25 cellular contexts compared by ENCODE assay signal in the genomic region with DNA sequence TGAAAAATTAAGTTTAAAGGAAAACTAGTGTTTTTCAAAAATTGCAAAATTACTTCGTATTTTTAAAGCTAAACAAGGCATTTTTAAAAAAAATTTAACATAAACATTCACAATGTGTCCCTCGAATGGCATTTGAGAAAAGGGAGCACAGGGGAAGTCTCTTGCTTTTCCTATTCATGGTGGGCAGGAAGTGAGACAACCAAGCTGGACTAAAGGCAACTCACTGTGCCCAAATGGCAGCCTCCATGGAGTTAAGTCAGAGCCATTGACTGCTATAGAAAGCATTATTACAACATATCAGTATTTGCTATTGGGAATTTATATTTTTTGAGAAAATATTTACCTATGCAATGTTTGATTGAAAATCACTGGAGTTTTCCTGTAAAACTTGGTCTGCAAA. TPM values are rescaled to one million over a fixed set of nuclear protein-coding genes. Genes with fewer than 3 reads are reported as not detected.
DNase-seq lines count a peak whose midpoint lies in the region; ATAC-seq, FAIRE-seq and TF ChIP-seq lines count a peak whose summit lies in the region.
"Had no signal": no experiment of that assay in that cellular context is flagged by ENCODE, and none has a peak within 500 bp of the region (broad histone marks: within the 10 kb centered on the region; RNA-seq: fewer than 3 reads in every experiment).

No MANE protein-coding gene starts in this region.

- H3K4me1 ChIP-seq in A549, result peaks cover 74% of the 10 kb centered on the region

- H3K4me2 ChIP-seq in A549, result peak overlapping the region; percentile 10; the same call in 1 of the 3 replicates

- ATAC-seq in A549 (no peak), GM19467 (IDR thresholded peaks at IDR 0.05; ENCODE audit: unreplicated experiment) (no peak)
- ATAC-seq in CD4-positive, alpha-beta T cell (ENCODE audit: poor library complexity), result no peak
- no peak for ATAC-seq in natural killer cell treated with Interleukin-12 subunit alpha and Interleukin-12 subunit beta and Interleukin-15 and Interleukin-18, amount 100 ng/mL, for 72 hours
- ATAC-seq: left lung; naive thymus-derived CD8-positive, alpha-beta T cell; psoas muscle; stimulated activated naive B cell treated with anti-CD40 and anti-IgM and Interleukin-4, amounts not matched to agents 10 μg/mL and 1 μg/mL and 100 μg/mL, for 72 hours had no signal

- CTCF ChIA-PET in A549 (lab: Yijun Ruan, JAX), result interaction anchor here (0.6 to 1.3 kb wide), 2 partner anchors 9 to 181 kb away, joined by 3 to 4 read pairs; no protein-coding TSS in a partner anchor
- CTCF ChIA-PET in CD4-positive, alpha-beta T cell (lab: Charles Lee), result interaction anchor here (1.3 kb wide), 1 partner anchor 15 kb away, joined by 5 read pairs; no protein-coding TSS in a partner anchor

- no peak for FAIRE-seq in A549 (lab: Jason Lieb, UNC)
- FAIRE-seq: RCC 7860 had no signal

- no peak overlapping the region for H3K4me3 Mint-ChIP-seq in CD4-positive, alpha-beta T cell
- no peak overlapping the region for H3K4me3 Mint-ChIP-seq in natural killer cell treated with Interleukin-12 subunit alpha and Interleukin-12 subunit beta and Interleukin-15 and Interleukin-18, amount 100 ng/mL, for 72 hours
- H3K4me3 Mint-ChIP-seq: immature natural killer cell had no signal

- TF ChIP-seq EP300 in A549 (IDR thresholded peaks at IDR 0.05), result no peak

- DNase-seq in A549 (ENCODE audit: low read depth in 1 of 2, low spot score in 1 of 2), result no peak
- no peak for DNase-seq in CD4-positive, alpha-beta T cell
- no peak for DNase-seq in SK-N-MC (ENCODE audit: low read depth, low spot score)
- DNase-seq in natural killer cell treated with Interleukin-12 subunit alpha and Interleukin-12 subunit beta and Interleukin-15 and Interleukin-18, amount 100 ng/mL, for 72 hours (ENCODE audit: low spot score), result no peak
- DNase-seq in SKM-1 (lab: John Stamatoyannopoulos, UW; ENCODE audit: unreplicated experiment), result no peak
- DNase-seq in DMS114 treated with DMSO at 0.1 percent for 48 hours (lab: John Stamatoyannopoulos, UW; ENCODE audit: unreplicated experiment), result no peak
- no peak for DNase-seq in SW480 (ENCODE audit: low spot score)
- DNase-seq: activated CD4-positive, alpha-beta T cell treated with anti-CD3 and anti-CD28 coated beads, Interleukin-2, amount 50 U/mL, for 1 hour; activated gamma-delta T cell treated with Interleukin-2 at 50 U/mL for 16 hours; cerebellar nuclear complex; DND-41; erythroblast; immature natural killer cell; left lung; NCI-H1436; NCI-H2107; psoas muscle; stimulated activated CD4-positive, alpha-beta T cell treated with anti-CD3 and anti-CD28 coated beads, Interleukin-2, amount 100 ng/mL, for 24 hours; stimulated activated naive B cell treated with anti-CD40 and anti-IgM and Interleukin-4, amounts not matched to agents 10 μg/mL and 1 μg/mL and 100 μg/mL, for 72 hours; T-helper 9 cell had no signal

- TF ChIP-seq CTCF in A549 (IDR thresholded peaks at IDR 0.05), result no peak
- no peak for TF ChIP-seq CTCF in CD4-positive, alpha-beta T cell (IDR thresholded peaks at IDR 0.05)

- H3K9me3 Mint-ChIP-seq in CD4-positive, alpha-beta T cell, result no peaks in the 10 kb centered on the region
- H3K9me3 Mint-ChIP-seq in natural killer cell treated with Interleukin-12 subunit alpha and Interleukin-12 subunit beta and Interleukin-15 and Interleukin-18, amount 100 ng/mL, for 72 hours, result no peaks in the 10 kb centered on the region
- H3K9me3 Mint-ChIP-seq: immature natural killer cell; naive thymus-derived CD8-positive, alpha-beta T cell; stimulated activated naive B cell treated with anti-CD40 and anti-IgM and Interleukin-4, amounts not matched to agents 10 μg/mL and 1 μg/mL and 100 μg/mL, for 72 hours had no signal

- no peaks in the 10 kb centered on the region for H3K27me3 ChIP-seq in CD4-positive, alpha-beta T cell (ENCODE audit: control insufficient read depth, insufficient read depth, low read length)
- H3K27me3 ChIP-seq: left lung, SJSA1 had no signal

- peak overlapping the region; percentile 73 for H3K27ac Mint-ChIP-seq in CD4-positive, alpha-beta T cell
- peak overlapping the region; percentile 61 to 64 for H3K27ac Mint-ChIP-seq in natural killer cell treated with Interleukin-12 subunit alpha and Interleukin-12 subunit beta and Interleukin-15 and Interleukin-18, amount 100 ng/mL, for 72 hours

- peaks cover 100% of the 10 kb centered on the region for H3K36me3 ChIP-seq in SK-N-MC (ENCODE audit: insufficient read depth, low read length)

- no peak for TF ChIP-seq RAD21 in A549 (conservative IDR thresholded peaks at IDR 0.05 in 1 of 2, IDR thresholded peaks at IDR 0.05 in 1 of 2)

- intact Hi-C loops in CD4-positive, alpha-beta T cell (cut with DNase I, micrococcal nuclease), result loop anchor here in 1 of 2 experiments (10.0 kb wide), 1 partner anchor 750 kb away; no protein-coding TSS in a partner anchor

- H3K9me3 ChIP-seq in A549 (no peaks in the 10 kb centered on the region), SK-N-MC (ENCODE audit: low read depth, low read length) (no peaks in the 10 kb centered on the region)
- H3K9me3 ChIP-seq in CD4-positive, alpha-beta T cell (ENCODE audit: control insufficient read depth, low read length), result no peaks in the 10 kb centered on the region
- H3K9me3 ChIP-seq: left lung, psoas muscle, SJSA1 had no signal

- H3K27me3 Mint-ChIP-seq in CD4-positive, alpha-beta T cell, result no peaks in the 10 kb centered on the region
- H3K27me3 Mint-ChIP-seq in natural killer cell treated with Interleukin-12 subunit alpha and Interleukin-12 subunit beta and Interleukin-15 and Interleukin-18, amount 100 ng/mL, for 72 hours, result no peaks in the 10 kb centered on the region
- H3K27me3 Mint-ChIP-seq: naive thymus-derived CD8-positive, alpha-beta T cell; stimulated activated naive B cell treated with anti-CD40 and anti-IgM and Interleukin-4, amounts not matched to agents 10 μg/mL and 1 μg/mL and 100 μg/mL, for 72 hours had no signal

- TF ChIP-seq POLR2A in A549 (IDR thresholded peaks at IDR 0.05; ENCODE audit: low read length), result no peak

- H3K4me1 Mint-ChIP-seq in CD4-positive, alpha-beta T cell (ENCODE audit: low read depth), result peaks cover 83% of the 10 kb centered on the region
- peaks cover 62 to 72% of the 10 kb centered on the region in 2 donors for H3K4me1 Mint-ChIP-seq in natural killer cell treated with Interleukin-12 subunit alpha and Interleukin-12 subunit beta and Interleukin-15 and Interleukin-18, amount 100 ng/mL, for 72 hours (ENCODE audit: low read depth in 2 of 2)

- H3K36me3 Mint-ChIP-seq in CD4-positive, alpha-beta T cell (ENCODE audit: low read depth), result peaks cover 99% of the 10 kb centered on the region
- H3K36me3 Mint-ChIP-seq in natural killer cell treated with Interleukin-12 subunit alpha and Interleukin-12 subunit beta and Interleukin-15 and Interleukin-18, amount 100 ng/mL, for 72 hours, result peaks cover 75% of the 10 kb centered on the region

- no peak overlapping the region for H3K9ac ChIP-seq in SK-N-MC (ENCODE audit: insufficient read length)

- 79% methylated on average over 2 of the region's 2 CpGs for WGBS in A549 (ENCODE audit: missing lambda C conversion rate)

- H3K27ac ChIP-seq in A549 (no peak overlapping the region), SK-N-MC (peak overlapping the region; percentile 37)
- no peak overlapping the region for H3K27ac ChIP-seq in CD4-positive, alpha-beta T cell (ENCODE audit: low read depth, low read length)
- H3K27ac ChIP-seq: left lung, psoas muscle, SJSA1, skin epidermis had no signal

- H3K4me3 ChIP-seq in A549, result no peak overlapping the region
- H3K4me3 ChIP-seq in SK-N-MC, result no peak overlapping the region
- H3K4me3 ChIP-seq: left lung, psoas muscle, SJSA1, skin epidermis had no signal

- POLR2A ChIA-PET in A549 (lab: Yijun Ruan, JAX), result interaction anchor here (10.6 kb wide), 1 partner anchor 7 kb away, joined by 125 read pairs; the partner anchor contains the start of gene HNRNPH1
- POLR2A ChIA-PET in CD4-positive, alpha-beta T cell (lab: Charles Lee), result interaction anchor here (1.0 to 14.8 kb wide), 3 partner anchors 6 to 66 kb away, joined by 3 to 226 read pairs (median 4); partner anchors contain the start of gene HNRNPH1

TF ChIP-seq in A549, 52 proteins besides CTCF, POLR2A, EP300 and RAD21:
- TF ChIP-seq HDAC2 (IDR thresholded peaks at IDR 0.05), result no peak
- TF ChIP-seq MYC (IDR thresholded peaks at IDR 0.05; ENCODE audit: borderline replicate concordance, low read length), result no peak
TF ChIP-seq in A549: peak in this region for 0.

RNA-seq across cellular contexts. Expression of gene HNRNPH1, which starts 8.3 kb away (rescaled TPM):
- polyA plus RNA-seq in A549 (2011; rRNA removed), result 511 and 688 TPM in 2 replicates
- polyA plus RNA-seq in A549 (2012; cell fraction: cytosol; rRNA removed), result 178 and 211 TPM in 2 replicates
- polyA plus RNA-seq in A549 (2012; cell fraction: nucleus; rRNA removed), result 268 and 443 TPM in 2 replicates
- 1,576 to 1,720 TPM (median 1,580 TPM) in 3 replicates for polyA plus RNA-seq in A549 (2017; fragmentation: RNase III; extraction: RNeasy Plus Mini Kit Qiagen cat#74134 plus additional on column Dnase treatment)
- polyA minus RNA-seq in A549 (2011; rRNA and poly(A)+ RNA removed), result 579 and 670 TPM in 2 replicates
- total RNA-seq in CD4-positive, alpha-beta T cell, result 1,000 to 10,000 TPM; 2,404 to 2,435 TPM
- 1,000 to 10,000 TPM in 1 of 2 donors, 100 to 1,000 TPM in 1; 874 to 1,296 TPM for total RNA-seq in natural killer cell treated with Interleukin-12 subunit alpha and Interleukin-12 subunit beta and Interleukin-15 and Interleukin-18, amount 100 ng/mL, for 72 hours
